In the genomic region with DNA sequence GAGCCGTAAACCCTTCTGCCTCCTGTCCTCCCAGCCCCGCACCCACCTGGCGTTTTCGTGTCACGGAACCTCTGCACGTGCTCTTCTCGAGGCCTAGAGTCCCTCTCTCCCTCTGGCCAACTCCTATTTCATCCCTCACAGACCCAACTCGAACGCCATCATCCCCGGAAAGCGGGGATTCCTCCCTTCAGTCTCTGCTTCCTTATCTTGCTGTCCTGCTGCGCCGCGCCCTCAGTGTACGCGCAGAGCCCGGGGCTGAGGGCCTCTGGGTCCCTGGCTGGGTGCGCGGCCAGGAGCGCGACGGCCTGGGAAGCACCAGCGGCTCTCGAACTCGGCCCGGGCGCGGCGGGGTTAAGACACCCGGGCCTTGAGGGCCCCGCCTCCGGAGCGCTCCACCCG, we compare ENCODE assay signal across 8 cellular contexts. TPM values are rescaled to one million over a fixed set of nuclear protein-coding genes. Genes with fewer than 3 reads are reported as not detected.
DNase-seq lines count a peak whose midpoint lies in the region; ATAC-seq lines count a peak whose summit lies in the region.

No MANE protein-coding gene starts in this region.

- H2AFZ ChIP-seq in trophoblast cell (ENCODE audit: insufficient read depth, low read length, poor library complexity), result peak overlapping the region; percentile 93

- no peak overlapping the region for H3K23ac ChIP-seq in trophoblast cell (ENCODE audit: low read length)

- H4K12ac ChIP-seq in trophoblast cell (ENCODE audit: low read depth, low read length), result peak overlapping the region; percentile 82

- DNase-seq in EL (peak; percentile 89), NCI-H748 treated with DMSO at 0.1 percent for 48 hours (lab: John Stamatoyannopoulos, UW) (peak; percentile 68), head of caudate nucleus (peak in 41 of 42 donors; percentile 58 to 95 (median 88)), trophoblast cell (peak; percentile 83 to 86), germinal center (ENCODE audit: low spot score) (no peak)
- DNase-seq in activated T-helper 9 cell treated with anti-CD3 and anti-CD28 coated beads, Interleukin-2, amount 50 U/mL, for 16 hours (ENCODE audit: low read depth), result peak; percentile 76

- H2AK5ac ChIP-seq in trophoblast cell (ENCODE audit: low read length), result no peak overlapping the region

- no peaks in the 10 kb centered on the region for H3K27me3 ChIP-seq in trophoblast cell (ENCODE audit: insufficient read depth, low read length)

- H3K4ac ChIP-seq in trophoblast cell (ENCODE audit: low read depth, low read length), result peak overlapping the region; percentile 71

- H2BK120ac ChIP-seq in trophoblast cell (ENCODE audit: insufficient read depth, low read length, poor library complexity), result peak overlapping the region; percentile 98

- peak; percentile 35 for ATAC-seq in GM19452 (IDR thresholded peaks at IDR 0.05; ENCODE audit: unreplicated experiment)
- peak; percentile 41 for ATAC-seq in HG03460 (IDR thresholded peaks at IDR 0.05; ENCODE audit: unreplicated experiment)

- H3K9me3 ChIP-seq in trophoblast cell (ENCODE audit: insufficient read depth, low read depth, low read length), result no peaks in the 10 kb centered on the region

- peaks cover 20 to 27% of the 10 kb centered on the region in 2 experiments for H3K4me1 ChIP-seq in trophoblast cell (ENCODE audit: control insufficient read depth in 1 of 2, insufficient read depth in 2 of 2, low read length in 2 of 2)

- no peaks in the 10 kb centered on the region for H3K36me3 ChIP-seq in trophoblast cell (ENCODE audit: control insufficient read depth in 1 of 2, insufficient read depth in 2 of 2, low read length in 2 of 2)

- WGBS in trophoblast cell (ENCODE audit: extremely low coverage, insufficient coverage, insufficient read length), result no CpG with 5 or more reads among the region's 34 CpGs

- peaks cover 10% of the 10 kb centered on the region for H3K79me1 ChIP-seq in trophoblast cell (ENCODE audit: low read length)

- peak overlapping the region; percentile 94 for H4K91ac ChIP-seq in trophoblast cell (ENCODE audit: low read depth, low read length)

- peak overlapping the region; percentile 90 for H3K18ac ChIP-seq in trophoblast cell (ENCODE audit: low read length)

- peak overlapping the region; percentile 98 for H2BK12ac ChIP-seq in trophoblast cell (ENCODE audit: low read length)

- H3K9ac ChIP-seq in trophoblast cell (ENCODE audit: low read length), result peak overlapping the region; percentile 64

- H4K8ac ChIP-seq in trophoblast cell (ENCODE audit: low read depth, low read length), result peak overlapping the region; percentile 90

- peak overlapping the region; percentile 100 for H3K4me2 ChIP-seq in trophoblast cell (ENCODE audit: low read length)

- H2BK5ac ChIP-seq in trophoblast cell (ENCODE audit: low read depth, low read length, poor library complexity), result peak overlapping the region; percentile 98

- peak overlapping the region; percentile 88 for H3K14ac ChIP-seq in trophoblast cell (ENCODE audit: low read length)

- intact Hi-C loops in head of caudate nucleus (cut with DNase I), result no loop called here

- peaks cover 4% of the 10 kb centered on the region for H3K79me2 ChIP-seq in trophoblast cell (ENCODE audit: control insufficient read depth, insufficient read depth, low read length, poor library complexity)

- peak overlapping the region; percentile 69 for H3K27ac ChIP-seq in trophoblast cell (ENCODE audit: low read depth, low read length)

- H3K4me3 ChIP-seq in trophoblast cell (ENCODE audit: low read depth, low read length), result peak overlapping the region; percentile 70

RNA-seq across cellular contexts. Expression of gene ATG16L2, which starts 0.5 kb away (rescaled TPM):
- 7.4 and 8.0 TPM in 2 replicates for polyA plus RNA-seq in trophoblast cell (2013)

RNA-seq across cellular contexts. Expression of gene STARD10, which starts 19.9 kb away (rescaled TPM):
- 143 and 154 TPM in 2 replicates for polyA plus RNA-seq in trophoblast cell (2013)
